19 cellular contexts compared by ENCODE assay signal in the genomic region with DNA sequence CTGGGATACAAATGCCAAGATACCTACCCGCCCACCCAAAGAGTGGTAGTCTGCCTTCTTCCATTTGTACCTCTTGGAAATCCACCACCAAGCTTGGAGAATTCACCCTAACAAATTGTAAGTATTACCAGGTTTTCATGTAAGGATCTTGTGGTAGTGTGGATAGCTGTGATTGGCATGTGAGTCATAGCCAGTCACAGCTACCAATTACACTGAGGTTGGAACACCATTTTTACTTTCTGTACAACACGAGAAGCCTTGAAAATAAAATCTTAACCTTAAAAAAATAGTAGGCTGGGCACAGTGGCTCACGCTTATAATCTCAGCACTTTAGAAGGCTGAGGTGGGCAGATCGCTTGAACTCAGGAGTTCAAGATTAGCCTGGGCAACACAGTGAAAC. TPM values are rescaled to one million over a fixed set of nuclear protein-coding genes. Genes with fewer than 3 reads are reported as not detected.
DNase-seq lines count a peak whose midpoint lies in the region; ATAC-seq and TF ChIP-seq lines count a peak whose summit lies in the region.
"Had no signal": no experiment of that assay in that cellular context is flagged by ENCODE, and none has a peak within 500 bp of the region (broad histone marks: within the 10 kb centered on the region; RNA-seq: fewer than 3 reads in every experiment).

No MANE protein-coding gene starts in this region.

- no peak for TF ChIP-seq POLR2A in upper lobe of left lung (IDR thresholded peaks at IDR 0.05)

- H3K36me3 Mint-ChIP-seq in activated naive CD4-positive, alpha-beta T cell treated with anti-CD3 and anti-CD28 coated beads, Interleukin-2, amount 50 U/mL, for 24 hours, result no peaks in the 10 kb centered on the region
- H3K36me3 Mint-ChIP-seq in T-cell, result peaks cover 4% of the 10 kb centered on the region

- DNase-seq in activated naive CD4-positive, alpha-beta T cell treated with Interleukin-2 at 50 U/mL for 16 hours, result no peak
- no peak for DNase-seq in T-cell
- DNase-seq in effector memory CD4-positive, alpha-beta T cell, result no peak
- DNase-seq in upper lobe of left lung, result no peak
- no peak for DNase-seq in SJCRH30
- DNase-seq: activated B cell treated with CpG ODN at 0.5 μM for 24 hours, Caco-2, midbrain, NCI-H2029, NCI-H446 treated with DMSO at 0.1 percent for 48 hours, Right ventricle myocardium superior had no signal

- H3K27me3 ChIP-seq in effector memory CD4-positive, alpha-beta T cell (replicated peaks; ENCODE audit: control insufficient read depth, insufficient read depth, low read length, poor library complexity, severe bottlenecking), result no peaks in the 10 kb centered on the region
- H3K27me3 ChIP-seq in upper lobe of left lung, result no peaks in the 10 kb centered on the region
- no peaks in the 10 kb centered on the region for H3K27me3 ChIP-seq in SJCRH30
- H3K27me3 ChIP-seq: vagina had no signal

- no peaks in the 10 kb centered on the region for H3K9me3 ChIP-seq in effector memory CD4-positive, alpha-beta T cell (ENCODE audit: control insufficient read depth, low read length)
- H3K9me3 ChIP-seq in upper lobe of left lung, result no peaks in the 10 kb centered on the region
- H3K9me3 ChIP-seq in SJCRH30 (replicated peaks), result no peaks in the 10 kb centered on the region
- H3K9me3 ChIP-seq: Caco-2, vagina had no signal

- 82 to 88% methylated on average over 4 of the region's 4 CpGs for WGBS in upper lobe of left lung, 2 donors

- H3K4me1 ChIP-seq in effector memory CD4-positive, alpha-beta T cell (ENCODE audit: control insufficient read depth, insufficient read depth, low read length, poor library complexity, severe bottlenecking), result peaks cover 47% of the 10 kb centered on the region
- H3K4me1 ChIP-seq in upper lobe of left lung (peaks cover 3 to 13% (median 12%) of the 10 kb centered on the region in 4 donors), SJCRH30 (no peaks in the 10 kb centered on the region)
- H3K4me1 ChIP-seq: Caco-2 had no signal

- peak overlapping the region; percentile 82 for H3K27ac Mint-ChIP-seq in activated naive CD4-positive, alpha-beta T cell treated with anti-CD3 and anti-CD28 coated beads, Interleukin-2, amount 50 U/mL, for 24 hours
- peak overlapping the region; percentile 97 to 99 for H3K27ac Mint-ChIP-seq in T-cell
- H3K27ac Mint-ChIP-seq: activated B cell treated with CpG ODN at 0.5 μM for 24 hours had no signal

- no peaks in the 10 kb centered on the region for H3K36me3 ChIP-seq in effector memory CD4-positive, alpha-beta T cell (ENCODE audit: control insufficient read depth, insufficient read depth, low read length)
- H3K36me3 ChIP-seq in upper lobe of left lung (no peaks in the 10 kb centered on the region), SJCRH30 (no peaks in the 10 kb centered on the region)
- H3K36me3 ChIP-seq: vagina had no signal

- ATAC-seq in T-cell (replicated peaks in 1 of 4) (no peak), upper lobe of left lung (ENCODE audit: low FRiP score in 2 of 2) (no peak), GM18867 (IDR thresholded peaks at IDR 0.05; ENCODE audit: unreplicated experiment) (no peak), HG03108 (IDR thresholded peaks at IDR 0.05; ENCODE audit: unreplicated experiment) (no peak)
- ATAC-seq: HepG2 had no signal

- H3K4me1 Mint-ChIP-seq in activated naive CD4-positive, alpha-beta T cell treated with anti-CD3 and anti-CD28 coated beads, Interleukin-2, amount 50 U/mL, for 24 hours, result peaks cover 89% of the 10 kb centered on the region
- H3K4me1 Mint-ChIP-seq in T-cell, result peaks cover 82 to 86% (median 84%) of the 10 kb centered on the region in 3 donors
- H3K4me1 Mint-ChIP-seq: activated B cell treated with CpG ODN at 0.5 μM for 24 hours had no signal

- CTCF ChIA-PET in T-cell (lab: Charles Lee), result interaction anchor here in 1 of 2 donors (0.5 to 0.6 kb wide), 2 partner anchors 28 to 323 kb away, joined by 3 to 4 read pairs; no protein-coding TSS in a partner anchor

- TF ChIP-seq CTCF in upper lobe of left lung (IDR thresholded peaks at IDR 0.05), result no peak

- no peaks in the 10 kb centered on the region for H3K27me3 Mint-ChIP-seq in activated naive CD4-positive, alpha-beta T cell treated with anti-CD3 and anti-CD28 coated beads, Interleukin-2, amount 50 U/mL, for 24 hours
- H3K27me3 Mint-ChIP-seq in T-cell, result no peaks in the 10 kb centered on the region

- H3K4me3 ChIP-seq in effector memory CD4-positive, alpha-beta T cell (ENCODE audit: insufficient read depth, low read depth, low read length, poor library complexity, severe bottlenecking), result no peak overlapping the region
- H3K4me3 ChIP-seq in upper lobe of left lung, result no peak overlapping the region
- no peak overlapping the region for H3K4me3 ChIP-seq in SJCRH30
- H3K4me3 ChIP-seq: vagina had no signal

- POLR2A ChIA-PET in T-cell (lab: Charles Lee), result interaction anchor here (0.6 to 1.4 kb wide), 3 partner anchors 30 to 322 kb away, joined by 3 to 4 read pairs (median 3); partner anchors contain the start of gene SLFN5 (in 1 of the 2)

- peak overlapping the region; percentile 68 for H3K27ac ChIP-seq in effector memory CD4-positive, alpha-beta T cell (ENCODE audit: insufficient read depth, low read length, poor library complexity, severe bottlenecking)
- H3K27ac ChIP-seq in upper lobe of left lung, result peak overlapping the region in 3 of 4 donors; percentile 19 to 75 (median 68)
- no peak overlapping the region for H3K27ac ChIP-seq in SJCRH30
- H3K27ac ChIP-seq: vagina had no signal

- H3K4me3 Mint-ChIP-seq in activated naive CD4-positive, alpha-beta T cell treated with anti-CD3 and anti-CD28 coated beads, Interleukin-2, amount 50 U/mL, for 24 hours, result peak overlapping the region; percentile 63
- peak overlapping the region; percentile 15 to 76 (median 32) for H3K4me3 Mint-ChIP-seq in T-cell
- H3K4me3 Mint-ChIP-seq: activated B cell treated with CpG ODN at 0.5 μM for 24 hours had no signal

- TF ChIP-seq EP300 in upper lobe of left lung (IDR thresholded peaks at IDR 0.05), result no peak

- H3K9me3 Mint-ChIP-seq in activated naive CD4-positive, alpha-beta T cell treated with anti-CD3 and anti-CD28 coated beads, Interleukin-2, amount 50 U/mL, for 24 hours, result peaks cover 5% of the 10 kb centered on the region
- H3K9me3 Mint-ChIP-seq in T-cell, result peaks cover 0 to 5% (median 0%) of the 10 kb centered on the region in 3 donors
- H3K9me3 Mint-ChIP-seq: activated B cell treated with CpG ODN at 0.5 μM for 24 hours had no signal

RNA-seq across cellular contexts. Expression of gene SLC35G3, which starts 18.5 kb away (rescaled TPM):
- total RNA-seq in T-cell (not detected), upper lobe of left lung (not detected)
- total RNA-seq in SJCRH30 (2014; rRNA removed; shearing (Covaris generic)), result not detected in 2 replicates
- total RNA-seq: astrocyte; Caco-2; G401; HepG2; Right ventricle myocardium superior; T-helper 1 cell treated with Interleukin-12 subunit alpha and Interleukin-12 subunit beta and Interleukin-4 antibody, amounts not matched to agents 30 ng/mL and 1 ng/mL, for 36 hours; vagina had no signal

RNA-seq across cellular contexts. Expression of gene SLFN5, which starts 30.2 kb away (rescaled TPM):
- total RNA-seq in T-cell (100 to 1,000 TPM; 132 to 195 (median 164) TPM), upper lobe of left lung (10 to 100 TPM; 26.7 to 48.5 (median 43.2) TPM)
- total RNA-seq in SJCRH30 (2014; rRNA removed; shearing (Covaris generic)), result 1.5 and 2.5 TPM in 2 replicates
